In the genomic region with DNA sequence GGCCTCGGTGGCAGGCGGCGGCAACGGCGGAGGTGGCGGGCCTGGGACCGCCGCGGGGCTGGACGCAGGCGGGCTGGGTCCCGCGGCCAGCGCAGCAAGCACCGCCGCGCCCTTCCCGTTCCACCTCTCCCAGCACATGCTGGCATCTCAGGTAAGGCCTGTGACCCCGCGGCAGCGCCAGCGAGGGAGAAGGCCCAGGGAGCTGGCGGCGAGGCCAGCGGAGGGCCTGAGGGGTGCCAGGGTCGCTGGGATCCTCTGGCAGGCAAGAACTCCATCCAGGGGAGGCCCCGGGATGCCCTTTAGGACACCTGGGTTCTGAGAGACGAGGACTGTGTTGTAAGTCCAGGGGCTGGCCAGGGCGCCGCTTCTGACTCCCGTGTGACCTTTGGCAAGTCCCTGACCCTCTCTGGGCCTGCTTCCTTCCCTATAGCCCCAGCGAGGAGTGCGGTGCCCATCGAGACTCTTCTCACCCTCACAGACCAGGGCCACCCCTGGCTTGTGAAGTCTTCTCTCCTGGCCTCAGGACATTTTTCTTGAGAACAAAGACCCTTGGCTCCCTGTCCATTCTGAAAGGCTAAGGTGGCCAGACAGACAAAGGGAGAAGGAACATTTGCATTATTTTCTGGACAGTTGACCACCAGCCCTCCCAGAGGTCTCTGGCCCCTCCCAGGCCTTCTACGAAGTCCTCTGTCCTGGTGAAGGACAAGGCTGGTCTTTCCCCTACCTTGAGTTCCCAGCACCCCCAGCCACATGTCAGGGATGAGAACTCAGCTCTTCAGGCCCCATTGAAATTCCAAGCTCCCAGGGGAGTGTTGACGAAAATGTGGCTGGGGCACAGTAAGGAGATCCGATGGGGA, we compare ENCODE assay signal across 12 cellular contexts. TPM values are rescaled to one million over a fixed set of nuclear protein-coding genes. Genes with fewer than 3 reads are reported as not detected.
DNase-seq lines count a peak whose midpoint lies in the region; ATAC-seq and TF ChIP-seq lines count a peak whose summit lies in the region.
"Had no signal": no experiment of that assay in that cellular context is flagged by ENCODE, and none has a peak within 500 bp of the region (broad histone marks: within the 10 kb centered on the region; RNA-seq: fewer than 3 reads in every experiment).

No MANE protein-coding gene starts in this region.

- peaks cover 79% of the 10 kb centered on the region for H3K79me2 ChIP-seq in osteoblast (ENCODE audit: insufficient read depth, low read length)

- ATAC-seq in Right ventricle myocardium superior (ENCODE audit: poor library complexity), result no peak
- no peak for ATAC-seq in left cardiac atrium

- no peak overlapping the region for H2AFZ ChIP-seq in osteoblast (ENCODE audit: low read length)

- TF ChIP-seq CTCF in foreskin fibroblast (IDR thresholded peaks at IDR 0.05; ENCODE audit: low read depth, low read length), result no peak
- no peak for TF ChIP-seq CTCF in osteoblast (IDR thresholded peaks at IDR 0.05; ENCODE audit: extremely low read depth, low read depth, low read length)
- no peak for TF ChIP-seq CTCF in vagina (IDR thresholded peaks at IDR 0.05)

- peaks cover 25% of the 10 kb centered on the region for H4K20me1 ChIP-seq in osteoblast (ENCODE audit: insufficient read depth, low read length)

- H3K27me3 ChIP-seq in osteoblast (ENCODE audit: insufficient read depth, low read length) (no peaks in the 10 kb centered on the region), vagina (peaks cover 7% of the 10 kb centered on the region)

- no peak overlapping the region for H3K27ac ChIP-seq in osteoblast (ENCODE audit: low read depth, low read length)
- H3K27ac ChIP-seq in vagina, result peak overlapping the region; percentile 83

- TF ChIP-seq POLR2A in vagina (IDR thresholded peaks at IDR 0.05), result no peak

- no peaks in the 10 kb centered on the region for H3K9me3 ChIP-seq in osteoblast (ENCODE audit: low read depth, low read length)
- H3K9me3 ChIP-seq in vagina, result no peaks in the 10 kb centered on the region
- H3K9me3 ChIP-seq: adrenal gland had no signal

- DNase-seq in Right ventricle myocardium superior (peak; percentile 38), left cardiac atrium (no peak), foreskin fibroblast (peak in 1 of 2 donors; percentile 52), osteoblast (ENCODE audit: insufficient read length, low spot score, missing footprints) (peak; percentile 80), vagina (ENCODE audit: extremely low spot score in 2 of 2) (no peak), cerebellar cortex (ENCODE audit: low spot score) (no peak), NCI-H1092 treated with DMSO at 0.1 percent for 48 hours (lab: John Stamatoyannopoulos, UW) (no peak), Ammon's horn (ENCODE audit: low spot score) (no peak)
- DNase-seq: NCI-H2107 had no signal

- peaks cover 36% of the 10 kb centered on the region for H3K4me1 ChIP-seq in osteoblast (ENCODE audit: insufficient read depth, low read length)
- H3K4me1 ChIP-seq in vagina, result peaks cover 61% of the 10 kb centered on the region

- intact Hi-C loops in Right ventricle myocardium superior (cut with DNase I) (no loop called here), left cardiac atrium (cut with DNase I) (loop anchor here in 1 of 2 donors (10.0 kb wide), 1 partner anchor 401 kb away; no protein-coding TSS in a partner anchor), vagina (cut with DNase I) (loop anchor here (5.0 kb wide), 1 partner anchor 399 kb away; no protein-coding TSS in a partner anchor)

- H3K4me3 ChIP-seq in foreskin fibroblast (ENCODE audit: low read depth in 1 of 2, low read length in 2 of 2), result peak overlapping the region; percentile 84 to 92
- H3K4me3 ChIP-seq in osteoblast (ENCODE audit: insufficient read depth, low read length), result no peak overlapping the region
- H3K4me3 ChIP-seq in vagina, result peak overlapping the region; percentile 41 to 49

- no peak overlapping the region for H3K4me2 ChIP-seq in osteoblast (ENCODE audit: insufficient read depth, low read length)

- H3K36me3 ChIP-seq in osteoblast (ENCODE audit: insufficient read depth, low read length) (peaks cover 57% of the 10 kb centered on the region), vagina (no peaks in the 10 kb centered on the region)

RNA-seq across cellular contexts. Expression of gene TBX2, which starts 6.3 kb away (rescaled TPM):
- 13.1 TPM for total RNA-seq in Right ventricle myocardium superior
- total RNA-seq in left cardiac atrium, result 10 to 100 TPM; 12.1 to 17.0 TPM
- total RNA-seq in osteoblast, result 10.3 and 11.6 TPM in 2 replicates
- total RNA-seq in vagina, result 9.8 TPM
- total RNA-seq: activated CD8-positive, alpha-beta memory T cell treated with anti-CD3 and anti-CD28 coated beads for 36 hours; T-helper 2 cell treated with Interferon-gamma antibody and Interleukin-4, amounts not matched to agents 100 ng/mL and 5 ng/mL, for 36 hours had no signal

RNA-seq across cellular contexts. Expression of gene TBX4, which starts 46.3 kb away (rescaled TPM):
- total RNA-seq in Right ventricle myocardium superior (not detected), left cardiac atrium (not detected), osteoblast (0.59 TPM in 1 of 2 replicates, not detected in the other), vagina (not detected)
- total RNA-seq: activated CD8-positive, alpha-beta memory T cell treated with anti-CD3 and anti-CD28 coated beads for 36 hours; T-helper 2 cell treated with Interferon-gamma antibody and Interleukin-4, amounts not matched to agents 100 ng/mL and 5 ng/mL, for 36 hours had no signal

Comparison
In these comparisons a context has a peak if more than half of its experiments do, and no peak if none do; other contexts are left out.
1. DNase-seq: peak in Right ventricle myocardium superior (single experiment) and osteoblast (single experiment); none in left cardiac atrium (single experiment), vagina (0 of 2), cerebellar cortex (single experiment), NCI-H1092 treated with DMSO at 0.1 percent for 48 hours (single experiment) and Ammon's horn (single experiment).